In genomic region chr12:31951939-31952338, GRCh38 we compare ENCODE assay signal across 1 cellular context.
TF ChIP-seq lines count a peak whose summit lies in the region.

No MANE protein-coding gene starts in this region.

TF ChIP-seq in GM12878, 131 proteins besides CTCF, POLR2A, EP300 and RAD21 (continued from another document):
- TF ChIP-seq ZBTB33 (IDR thresholded peaks at IDR 0.05), result no peak
- TF ChIP-seq STAT1 (conservative IDR thresholded peaks at IDR 0.05), result no peak
- no peak for TF ChIP-seq CREB1 (IDR thresholded peaks at IDR 0.05; ENCODE audit: low read depth)
- TF ChIP-seq ZNF274 (IDR thresholded peaks at IDR 0.05; ENCODE audit: insufficient read depth, insufficient read length), result no peak
- no peak for TF ChIP-seq SREBF2 (IDR thresholded peaks at IDR 0.05; ENCODE audit: low read length)
- no peak for TF ChIP-seq CEBPZ (IDR thresholded peaks at IDR 0.05; ENCODE audit: low read depth, low read length)
- TF ChIP-seq NFYA (IDR thresholded peaks at IDR 0.05; ENCODE audit: borderline replicate concordance, low read depth, low read length), result no peak
- TF ChIP-seq SMARCA5 (IDR thresholded peaks at IDR 0.05), result no peak
- TF ChIP-seq ZNF592 (IDR thresholded peaks at IDR 0.05), result no peak
